4 cellular contexts compared by ENCODE assay signal in the genomic region with DNA sequence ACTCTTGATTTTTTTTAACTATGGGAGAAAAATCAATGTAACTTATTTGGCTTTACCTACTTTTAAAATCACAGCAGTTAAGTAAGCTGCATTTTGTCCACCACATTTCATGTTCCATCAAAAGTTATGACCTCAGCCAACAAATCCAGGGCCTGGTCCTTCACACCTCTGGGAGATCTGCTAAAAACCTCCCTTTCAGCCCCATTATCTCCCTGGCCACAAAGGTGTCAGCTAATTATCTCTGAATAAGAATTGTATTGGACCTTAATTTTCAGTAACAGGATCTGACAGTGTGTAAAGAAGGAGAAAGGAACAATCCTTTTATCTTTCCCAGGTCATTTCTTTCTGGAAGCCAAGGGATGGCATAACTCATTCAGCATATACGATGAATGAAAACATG.
"Had no signal": no experiment of that assay in that cellular context is flagged by ENCODE, and none has a peak within 500 bp of the region (broad histone marks: within the 10 kb centered on the region; RNA-seq: fewer than 3 reads in every experiment).

No MANE protein-coding gene starts in this region.

- H3K27ac Mint-ChIP-seq: GM23338, H9 had no signal

- H3K9me3 Mint-ChIP-seq: GM23338, H9 had no signal

- H3K4me3 Mint-ChIP-seq: GM23338, H9 had no signal

- H3K4me3 ChIP-seq: GM23338 had no signal

- DNase-seq: H9, HCEC 1CT, IMR-90 had no signal

- H3K4me2 ChIP-seq: GM23338 had no signal

- H3K4me1 Mint-ChIP-seq: GM23338, H9 had no signal
